ENCODE assay signal across 9 cellular contexts in the genomic region with DNA sequence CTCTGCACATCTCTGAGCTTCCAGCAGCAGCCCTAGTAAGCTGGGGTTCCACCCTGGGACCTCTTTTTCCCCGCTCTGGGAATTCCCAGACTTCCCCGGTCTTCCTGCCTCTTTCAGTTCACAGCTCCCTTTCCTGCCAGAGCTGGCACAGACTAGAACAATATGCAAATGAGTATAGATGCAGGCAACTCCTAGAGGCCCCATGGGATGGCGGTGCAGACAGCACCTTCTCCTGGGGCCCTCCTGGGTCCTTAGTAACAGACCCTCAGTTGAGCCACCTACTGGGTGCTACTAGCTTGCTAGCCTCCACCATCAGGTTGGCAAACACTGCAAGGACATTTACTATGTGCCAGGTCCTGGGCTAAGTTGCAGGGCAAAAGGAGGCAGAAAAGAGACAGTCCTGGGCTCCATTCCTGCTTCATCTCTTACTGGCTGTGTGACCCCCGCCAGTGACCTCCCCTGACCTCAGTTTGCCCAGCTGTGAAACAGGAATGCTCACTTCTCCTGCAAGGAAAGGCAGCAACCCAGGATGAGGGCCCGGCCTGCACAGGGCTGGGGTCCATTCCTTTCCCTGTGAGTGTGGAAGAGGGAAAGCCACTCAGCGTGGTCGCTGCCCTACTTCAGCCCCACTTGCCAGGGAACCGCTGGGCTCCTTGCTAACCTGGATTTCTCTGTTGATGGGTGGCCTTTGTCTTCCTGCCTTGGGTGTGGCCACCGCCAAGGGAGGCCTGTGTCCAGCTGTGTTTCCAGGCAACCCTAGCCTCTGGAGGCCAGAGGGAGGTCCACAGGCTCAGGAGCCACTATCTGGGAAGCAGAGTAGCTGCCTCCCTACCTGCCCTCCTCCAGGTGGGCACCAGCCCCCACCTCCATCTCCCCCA.
A peak's percentile ranks its signal among the peaks of the same experiment; 100 is the strongest.
DNase-seq lines count a peak whose midpoint lies in the region; ATAC-seq and TF ChIP-seq lines count a peak whose summit lies in the region.
"Had no signal": no experiment of that assay in that cellular context is flagged by ENCODE, and none has a peak within 500 bp of the region (broad histone marks: within the 10 kb centered on the region; RNA-seq: fewer than 3 reads in every experiment).

No MANE protein-coding gene starts in this region.

- H2AFZ ChIP-seq in OCI-LY1 (ENCODE audit: low read length), result no peak overlapping the region

- H3K4me3 Mint-ChIP-seq in T-helper 2 cell treated with Interferon-gamma antibody and Interleukin-4, amounts not matched to agents 5 μg/mL and 100 μg/mL, for 36 hours, result no peak overlapping the region
- H3K4me3 Mint-ChIP-seq in stimulated activated memory B cell treated with anti-CD40 and anti-IgM and Interleukin-4, amounts not matched to agents 10 μg/mL and 1 μg/mL and 100 μg/mL, for 72 hours, result peak overlapping the region; percentile 95

- H3K9me3 ChIP-seq in OCI-LY1 (ENCODE audit: low read length), result no peaks in the 10 kb centered on the region
- H3K9me3 ChIP-seq: BE2C had no signal

- peak overlapping the region; percentile 38; the same call in 1 of the 2 replicates for H3K4me2 ChIP-seq in OCI-LY1 (ENCODE audit: low read length)

- peak overlapping the region; percentile 88 for H3K27ac ChIP-seq in OCI-LY1 (ENCODE audit: low read depth, low read length, poor library complexity, severe bottlenecking)

- ATAC-seq in stimulated activated memory B cell treated with anti-CD40 and anti-IgM and Interleukin-4, amounts not matched to agents 10 μg/mL and 1 μg/mL and 100 μg/mL, for 72 hours, result peak; percentile 18
- no peak for ATAC-seq in HG03097 (IDR thresholded peaks at IDR 0.05; ENCODE audit: low FRiP score, unreplicated experiment)

- no peaks in the 10 kb centered on the region for H4K20me1 ChIP-seq in OCI-LY1 (ENCODE audit: insufficient read depth, low read length)

- no peak for TF ChIP-seq CTCF in OCI-LY1 (IDR thresholded peaks at IDR 0.05; ENCODE audit: low read length)

- no peak for DNase-seq in T-helper 2 cell treated with Interferon-gamma antibody and Interleukin-4, amounts not matched to agents 5 μg/mL and 100 μg/mL, for 36 hours (ENCODE audit: low spot score)
- no peak for DNase-seq in T-helper 2 cell
- DNase-seq in glomerular visceral epithelial cell (ENCODE audit: extremely low spot score), result peak; percentile 54
- no peak for DNase-seq in HuH-7.5 (ENCODE audit: low spot score)
- DNase-seq in stimulated activated CD8-positive, alpha-beta memory T cell treated with anti-CD3 and anti-CD28 coated beads, Interleukin-4, amount 100 ng/mL, for 48 hours, result no peak
- DNase-seq: BE2C had no signal

- no peak overlapping the region for H3K4me3 ChIP-seq in OCI-LY1 (ENCODE audit: low read depth, low read length, poor library complexity, severe bottlenecking)

- peak overlapping the region; percentile 74 for H3K27ac Mint-ChIP-seq in T-helper 2 cell treated with Interferon-gamma antibody and Interleukin-4, amounts not matched to agents 5 μg/mL and 100 μg/mL, for 36 hours
- H3K27ac Mint-ChIP-seq in stimulated activated memory B cell treated with anti-CD40 and anti-IgM and Interleukin-4, amounts not matched to agents 10 μg/mL and 1 μg/mL and 100 μg/mL, for 72 hours, result peak overlapping the region; percentile 90

- no peaks in the 10 kb centered on the region for H3K27me3 Mint-ChIP-seq in T-helper 2 cell treated with Interferon-gamma antibody and Interleukin-4, amounts not matched to agents 5 μg/mL and 100 μg/mL, for 36 hours (ENCODE audit: low read depth)
- no peaks in the 10 kb centered on the region for H3K27me3 Mint-ChIP-seq in stimulated activated memory B cell treated with anti-CD40 and anti-IgM and Interleukin-4, amounts not matched to agents 10 μg/mL and 1 μg/mL and 100 μg/mL, for 72 hours

- H3K4me1 Mint-ChIP-seq in T-helper 2 cell treated with Interferon-gamma antibody and Interleukin-4, amounts not matched to agents 5 μg/mL and 100 μg/mL, for 36 hours (ENCODE audit: low read depth), result peaks cover 56% of the 10 kb centered on the region
- H3K4me1 Mint-ChIP-seq in stimulated activated memory B cell treated with anti-CD40 and anti-IgM and Interleukin-4, amounts not matched to agents 10 μg/mL and 1 μg/mL and 100 μg/mL, for 72 hours, result peaks cover 100% of the 10 kb centered on the region

- H3K36me3 ChIP-seq in OCI-LY1 (ENCODE audit: insufficient read depth, low read length), result no peaks in the 10 kb centered on the region
- H3K36me3 ChIP-seq: BE2C had no signal

- H3K79me2 ChIP-seq in OCI-LY1 (ENCODE audit: insufficient read depth, low read length), result peaks cover 5% of the 10 kb centered on the region; the same call in 1 of the 2 replicates

- H3K9me3 Mint-ChIP-seq in T-helper 2 cell treated with Interferon-gamma antibody and Interleukin-4, amounts not matched to agents 5 μg/mL and 100 μg/mL, for 36 hours, result no peaks in the 10 kb centered on the region
- no peaks in the 10 kb centered on the region for H3K9me3 Mint-ChIP-seq in stimulated activated memory B cell treated with anti-CD40 and anti-IgM and Interleukin-4, amounts not matched to agents 10 μg/mL and 1 μg/mL and 100 μg/mL, for 72 hours

- H3K4me1 ChIP-seq in OCI-LY1 (ENCODE audit: insufficient read depth, low read length, severe bottlenecking), result peaks cover 99% of the 10 kb centered on the region
- H3K4me1 ChIP-seq: BE2C had no signal

- H3K36me3 Mint-ChIP-seq in T-helper 2 cell treated with Interferon-gamma antibody and Interleukin-4, amounts not matched to agents 5 μg/mL and 100 μg/mL, for 36 hours (ENCODE audit: low read depth), result peaks cover 4% of the 10 kb centered on the region
- H3K36me3 Mint-ChIP-seq in stimulated activated memory B cell treated with anti-CD40 and anti-IgM and Interleukin-4, amounts not matched to agents 10 μg/mL and 1 μg/mL and 100 μg/mL, for 72 hours, result peaks cover 31% of the 10 kb centered on the region

- no peaks in the 10 kb centered on the region for H3K9me2 ChIP-seq in OCI-LY1 (ENCODE audit: low read depth, low read length)

- no peaks in the 10 kb centered on the region for H3F3A ChIP-seq in OCI-LY1 (ENCODE audit: insufficient read depth, low read length)

- no peak overlapping the region; the same call in 1 of the 2 replicates for H3K9ac ChIP-seq in OCI-LY1 (ENCODE audit: low read length)

- H3K27me3 ChIP-seq in OCI-LY1 (ENCODE audit: insufficient read depth, low read length), result no peaks in the 10 kb centered on the region
- H3K27me3 ChIP-seq: BE2C had no signal
